1 cellular context compared by ENCODE assay signal in genomic region chr22:21451545-21452520, GRCh38.
TF ChIP-seq lines count a peak whose summit lies in the region.

No MANE protein-coding gene starts in this region.

TF ChIP-seq in K562, 482 proteins besides CTCF, POLR2A, EP300 and RAD21 (continued from another document and continues in another):
- TF ChIP-seq CBFB (CRISPR knock-in tag; IDR thresholded peaks at IDR 0.05) (no peak), BRF2 (IDR thresholded peaks at IDR 0.05; ENCODE audit: borderline replicate concordance, insufficient read depth, insufficient read length) (no peak), FOSL1 (tag; conservative IDR thresholded peaks at IDR 0.05) (no peak), ZSCAN32 (CRISPR knock-in tag; IDR thresholded peaks at IDR 0.05) (no peak), NBN (IDR thresholded peaks at IDR 0.05; ENCODE audit: low read depth) (no peak), TCF3 (CRISPR knock-in tag; IDR thresholded peaks at IDR 0.05) (no peak), NR2C2 (CRISPR knock-in tag; IDR thresholded peaks at IDR 0.05) (no peak), NR2C2 (tag; IDR thresholded peaks at IDR 0.05) (no peak), ZNF696 (CRISPR knock-in tag; conservative IDR thresholded peaks at IDR 0.05) (no peak), ARHGAP35 (IDR thresholded peaks at IDR 0.05; ENCODE audit: partially characterized antibody) (no peak), RFX5 (IDR thresholded peaks at IDR 0.05; ENCODE audit: low read depth, low read length) (no peak), HMG20A (CRISPR knock-in tag; conservative IDR thresholded peaks at IDR 0.05) (no peak), MED1 (CRISPR knock-in tag; IDR thresholded peaks at IDR 0.05; ENCODE audit: borderline replicate concordance) (no peak), ZBTB26 (CRISPR knock-in tag; IDR thresholded peaks at IDR 0.05) (peak; percentile 3; the same call in 1 of the 2 replicates), ZNF778 (CRISPR knock-in tag; IDR thresholded peaks at IDR 0.05) (no peak), NCOA6 (IDR thresholded peaks at IDR 0.05) (no peak), DDX20 (tag; IDR thresholded peaks at IDR 0.05; ENCODE audit: low read depth) (no peak), ATF2 (CRISPR knock-in tag; IDR thresholded peaks at IDR 0.05) (no peak), KAT8 (IDR thresholded peaks at IDR 0.05; ENCODE audit: low read depth) (no peak), ETV5 (CRISPR knock-in tag; IDR thresholded peaks at IDR 0.05; ENCODE audit: low read depth) (no peak), ELF4 (CRISPR knock-in tag; IDR thresholded peaks at IDR 0.05) (no peak), TAF15 (IDR thresholded peaks at IDR 0.05; ENCODE audit: low read depth, low read length) (peak; percentile 94), POU5F1 (IDR thresholded peaks at IDR 0.05; ENCODE audit: borderline replicate concordance, low read depth, low read length, partially characterized antibody) (no peak), ZNF766 (CRISPR knock-in tag; conservative IDR thresholded peaks at IDR 0.05) (no peak), CREB5 (CRISPR knock-in tag; IDR thresholded peaks at IDR 0.05) (no peak), WHSC1 (IDR thresholded peaks at IDR 0.05; ENCODE audit: low read length) (no peak), MBD2 (IDR thresholded peaks at IDR 0.05; ENCODE audit: borderline replicate concordance, low read depth) (0 out of 2 replicates have a peak, but pooled peaks have one; percentile 48), BCLAF1 (IDR thresholded peaks at IDR 0.05; ENCODE audit: borderline replicate concordance in 1 of 2, control insufficient read depth in 1 of 2, low read depth in 2 of 2, low read length in 1 of 2) (no peak), ZNF324 (CRISPR knock-in tag; IDR thresholded peaks at IDR 0.05) (no peak), MCM2 (IDR thresholded peaks at IDR 0.05; ENCODE audit: low read depth) (no peak), MITF (IDR thresholded peaks at IDR 0.05) (no peak), ELK1 (CRISPR knock-in tag; IDR thresholded peaks at IDR 0.05) (0 out of 2 replicates have a peak, but pooled peaks have one; percentile 77), ZNF561 (CRISPR knock-in tag; conservative IDR thresholded peaks at IDR 0.05) (no peak), POLR2AphosphoS5 (IDR thresholded peaks at IDR 0.05; ENCODE audit: control insufficient read depth, insufficient read depth, low read depth, low read length) (peak; percentile 62; the same call in 1 of the 2 replicates), KDM1A (IDR thresholded peaks at IDR 0.05) (no peak), NEUROD1 (IDR thresholded peaks at IDR 0.05; ENCODE audit: borderline replicate concordance, low read depth, low read length, partially characterized antibody) (no peak), ZNF197 (CRISPR knock-in tag; IDR thresholded peaks at IDR 0.05; ENCODE audit: low read depth) (no peak), CHD1 (IDR thresholded peaks at IDR 0.05; ENCODE audit: low read length) (no peak), HDAC2 (IDR thresholded peaks at IDR 0.05) (no peak), SP1 (CRISPR knock-in tag; IDR thresholded peaks at IDR 0.05) (no peak), RBM17 (IDR thresholded peaks at IDR 0.05; ENCODE audit: borderline replicate concordance, low read depth, low read length) (no peak), ZNF146 (CRISPR knock-in tag; IDR thresholded peaks at IDR 0.05; ENCODE audit: unreplicated experiment) (no peak), SRSF3 (IDR thresholded peaks at IDR 0.05; ENCODE audit: insufficient read depth, low read length) (0 out of 2 replicates have a peak, but pooled peaks have one; percentile 74), SUPT5H (IDR thresholded peaks at IDR 0.05) (peak; percentile 78), POLR3A (IDR thresholded peaks at IDR 0.05; ENCODE audit: borderline replicate concordance, extremely low read depth, insufficient read depth, insufficient read length) (no peak), CBX2 (IDR thresholded peaks at IDR 0.05; ENCODE audit: insufficient read depth, low read length, poor library complexity, severe bottlenecking) (no peak), ZNF507 (tag; conservative IDR thresholded peaks at IDR 0.05) (no peak), ZNF518B (CRISPR knock-in tag; IDR thresholded peaks at IDR 0.05) (no peak), HSF4 (CRISPR knock-in tag; IDR thresholded peaks at IDR 0.05; ENCODE audit: borderline replicate concordance) (no peak), ZNF717 (CRISPR knock-in tag; IDR thresholded peaks at IDR 0.05) (peak; percentile 52; the same call in 1 of the 2 replicates), YY1 (IDR thresholded peaks at IDR 0.05; ENCODE audit: borderline replicate concordance in 1 of 3, control insufficient read depth in 1 of 3, extremely low read depth in 1 of 3, insufficient read depth in 3 of 3, insufficient read length in 1 of 3, insufficient replicate concordance in 2 of 3, low read depth in 1 of 3, low read length in 2 of 3) (peak in 2 of 3 experiments; percentile 3 to 26), CREB3L1 (IDR thresholded peaks at IDR 0.05; ENCODE audit: borderline replicate concordance, low read depth) (no peak), ZNF57 (CRISPR knock-in tag; IDR thresholded peaks at IDR 0.05) (no peak)
